ENCODE assay signal across 22 cellular contexts in the genomic region with DNA sequence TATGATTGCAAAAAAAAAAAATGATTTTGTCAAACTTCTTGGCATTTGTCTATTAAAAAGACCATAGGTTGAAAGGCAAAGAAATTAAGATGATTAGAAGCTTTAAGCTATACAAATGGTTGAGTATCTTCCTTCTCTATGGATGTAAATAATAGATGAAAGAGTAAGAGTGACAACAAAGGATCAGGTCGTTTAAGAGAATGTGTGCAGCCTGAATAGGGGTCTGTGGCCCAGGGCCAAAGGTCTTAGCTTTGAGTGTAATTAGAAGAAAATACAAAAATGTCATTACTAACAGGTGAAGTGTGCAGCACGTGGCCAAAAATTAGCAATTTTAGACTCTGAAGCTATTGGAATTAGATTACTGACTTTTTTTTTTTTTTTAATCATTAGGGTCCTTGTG.
DNase-seq lines count a peak whose midpoint lies in the region; ATAC-seq and TF ChIP-seq lines count a peak whose summit lies in the region.
"Had no signal": no experiment of that assay in that cellular context is flagged by ENCODE, and none has a peak within 500 bp of the region (broad histone marks: within the 10 kb centered on the region; RNA-seq: fewer than 3 reads in every experiment).

No MANE protein-coding gene starts in this region.

- H3K9ac ChIP-seq in endodermal cell (ENCODE audit: extremely low read depth, low read length, poor library complexity, severe bottlenecking): no peak overlapping the region
- H3K9ac ChIP-seq: BLaER1 treated with 17β-estradiol and CSF1 and Interleukin-3, amounts not matched to agents 10 nM and 100 nM had no signal

- H3K36me3 ChIP-seq in endodermal cell (ENCODE audit: control insufficient read depth, insufficient read depth, low read length) (no peaks in the 10 kb centered on the region), neuron (ENCODE audit: insufficient read depth, low read length) (peaks cover 3% of the 10 kb centered on the region)
- H3K36me3 ChIP-seq: BLaER1 treated with 17β-estradiol and CSF1 and Interleukin-3, amounts not matched to agents 10 nM and 100 nM; MG63; Peyer's patch; SJSA1 had no signal

- H3K36me3 Mint-ChIP-seq in endodermal cell (ENCODE audit: low read depth): no peaks in the 10 kb centered on the region
- H3K36me3 Mint-ChIP-seq: CD8-positive, alpha-beta T cell had no signal

- no peak overlapping the region for H3K27ac Mint-ChIP-seq in endodermal cell
- H3K27ac Mint-ChIP-seq: CD8-positive, alpha-beta T cell had no signal

- H3K9me3 ChIP-seq in endodermal cell (ENCODE audit: control insufficient read depth, low read length) (no peaks in the 10 kb centered on the region), neuron (ENCODE audit: low read length) (no peaks in the 10 kb centered on the region)
- H3K9me3 ChIP-seq: BLaER1 treated with 17β-estradiol and CSF1 and Interleukin-3, amounts not matched to agents 10 nM and 100 nM; MG63; Peyer's patch; SJSA1 had no signal

- H3K4me3 Mint-ChIP-seq in endodermal cell: no peak overlapping the region
- H3K4me3 Mint-ChIP-seq: CD8-positive, alpha-beta T cell had no signal

- TF ChIP-seq CTCF in endodermal cell (conservative IDR thresholded peaks at IDR 0.05): no peak

- peak overlapping the region; percentile 73 for H3K27ac ChIP-seq in endodermal cell (ENCODE audit: low read depth, low read length)
- H3K27ac ChIP-seq: BLaER1 treated with 17β-estradiol and CSF1 and Interleukin-3, amounts not matched to agents 10 nM and 100 nM; Peyer's patch; SJSA1 had no signal

- intact Hi-C loops in cardiac septum (cut with DNase I): loop anchor here (10.0 kb wide), 2 partner anchors 50 to 80 kb away; no protein-coding TSS in a partner anchor

- peaks cover 11% of the 10 kb centered on the region for H3K4me1 Mint-ChIP-seq in endodermal cell

- peaks cover 32% of the 10 kb centered on the region for H3K27me3 Mint-ChIP-seq in endodermal cell (ENCODE audit: insufficient read depth)

- no peaks in the 10 kb centered on the region for H3K9me3 Mint-ChIP-seq in endodermal cell
- H3K9me3 Mint-ChIP-seq: CD8-positive, alpha-beta T cell had no signal

- no peak overlapping the region for H2AFZ ChIP-seq in neuron (ENCODE audit: low read depth, low read length)

- H3K4me1 ChIP-seq in endodermal cell (ENCODE audit: control insufficient read depth, insufficient read depth, low read length) (peaks cover 15% of the 10 kb centered on the region), neuron (ENCODE audit: insufficient read depth, low read length) (peaks cover 80% of the 10 kb centered on the region)
- H3K4me1 ChIP-seq: BLaER1 treated with 17β-estradiol and CSF1 and Interleukin-3, amounts not matched to agents 10 nM and 100 nM; Peyer's patch had no signal

- DNase-seq in ELF-1 (ENCODE audit: low read depth, low spot score) (peak; percentile 31), NCI-H146 treated with DMSO at 0.1 percent for 48 hours (lab: John Stamatoyannopoulos, UW; ENCODE audit: unreplicated experiment) (peak; percentile 43), endodermal cell (no peak), NCI-H2171 (lab: John Stamatoyannopoulos, UW) (no peak), cardiac septum (ENCODE audit: low spot score) (no peak)
- DNase-seq: 8988T; Calu3; CD8-positive, alpha-beta T cell; GDM1; Kasumi-1; MG63; NCI-H1417; NCI-H187 treated with DMSO at 0.1 percent for 48 hours; NCI-H2107; NCI-H2227 treated with DMSO at 0.1 percent for 48 hours; NCI-H510A; NCI-H774; Peyer's patch had no signal

- H3K27me3 ChIP-seq in endodermal cell (ENCODE audit: control insufficient read depth, insufficient read depth, low read length, poor library complexity, severe bottlenecking) (peaks cover 3% of the 10 kb centered on the region), neuron (ENCODE audit: insufficient read depth, low read length) (no peaks in the 10 kb centered on the region)
- H3K27me3 ChIP-seq: BLaER1 treated with 17β-estradiol and CSF1 and Interleukin-3, amounts not matched to agents 10 nM and 100 nM; MG63; Peyer's patch had no signal

- H3K4me3 ChIP-seq in endodermal cell (ENCODE audit: low read length): no peak overlapping the region
- H3K4me3 ChIP-seq in neuron (ENCODE audit: low read length): peak overlapping the region; percentile 76
- H3K4me3 ChIP-seq: BLaER1 treated with 17β-estradiol and CSF1 and Interleukin-3, amounts not matched to agents 10 nM and 100 nM; MG63; Peyer's patch; SJSA1 had no signal

- no peak for ATAC-seq in GM21529 (IDR thresholded peaks at IDR 0.05; ENCODE audit: unreplicated experiment)
- ATAC-seq: CD8-positive, alpha-beta T cell had no signal

- WGBS in endodermal cell (ENCODE audit: insufficient coverage in 1 of 2, insufficient read length in 1 of 2), 2 experiments: 40 to 50% methylated on average over 2 of the region's 2 CpGs

Comparison
In these comparisons a context has a peak if more than half of its experiments do, and no peak if none do; other contexts are left out.
1. DNase-seq: peak in ELF-1 (single experiment) and NCI-H146 treated with DMSO at 0.1 percent for 48 hours (single experiment); none in endodermal cell (single experiment), NCI-H2171 (single experiment) and cardiac septum (single experiment).